In genomic region chr4:56148428-56148827, GRCh38 we compare ENCODE assay signal across 18 cellular contexts.
DNase-seq lines count a peak whose midpoint lies in the region; ATAC-seq, FAIRE-seq and TF ChIP-seq lines count a peak whose summit lies in the region.
"Had no signal": no experiment of that assay in that cellular context is flagged by ENCODE, and none has a peak within 500 bp of the region (broad histone marks: within the 10 kb centered on the region; RNA-seq: fewer than 3 reads in every experiment).

No MANE protein-coding gene starts in this region.

- WGBS in K562 (ENCODE audit: insufficient coverage, low coverage, missing lambda C conversion rate): 35% methylated on average over 2 of the region's 2 CpGs
- 96% methylated on average over 2 of the region's 2 CpGs for WGBS in smooth muscle cell (ENCODE audit: low lambda C conversion rate)

- CTCF ChIA-PET in K562 (lab: Yijun Ruan, JAX; ENCODE audit: low intra/inter-chr PET ratio): interaction anchor here (0.6 kb wide), 1 partner anchor 9 kb away, joined by 3 read pairs; no protein-coding TSS in a partner anchor

- in situ Hi-C loops in K562 (cut with MboI): no loop called here

- H3K27ac ChIP-seq in K562 (ENCODE audit: extremely low read depth, low read depth, low read length): no peak overlapping the region
- H3K27ac ChIP-seq in smooth muscle cell (ENCODE audit: low read depth): peak overlapping the region; percentile 45

- no peak for TF ChIP-seq EP300 in K562 (IDR thresholded peaks at IDR 0.05; ENCODE audit: low read length)

- POLR2A ChIA-PET in K562 (lab: Yijun Ruan, JAX): no interaction called here

- no peaks in the 10 kb centered on the region for H3K36me3 ChIP-seq in K562 (ENCODE audit: control insufficient read depth, insufficient read depth, low read length)
- no peaks in the 10 kb centered on the region for H3K36me3 ChIP-seq in smooth muscle cell (ENCODE audit: low read depth)

- H3K4me1 ChIP-seq in K562 (replicated peaks in 1 of 2; ENCODE audit: control insufficient read depth in 2 of 2, insufficient read depth in 2 of 2, low read length in 2 of 2) (peaks cover 0 to 9% of the 10 kb centered on the region in 2 experiments; a peak in 3 of 5 replicates), smooth muscle cell (ENCODE audit: low read depth) (peaks cover 8% of the 10 kb centered on the region)

- FAIRE-seq in K562 (lab: Jason Lieb, UNC): no peak

- TF ChIP-seq POLR2A in K562 (conservative IDR thresholded peaks at IDR 0.05): no peak

- no peak overlapping the region for H3K4me2 ChIP-seq in K562 (ENCODE audit: insufficient read depth, low read length)
- H3K4me2 ChIP-seq in smooth muscle cell: no peak overlapping the region

- H3K27me3 ChIP-seq in K562 (ENCODE audit: control insufficient read depth in 2 of 2, insufficient read depth in 2 of 2, low read length in 2 of 2): peaks cover 0 to 3% of the 10 kb centered on the region in 2 experiments; a peak in 2 of 5 replicates
- no peaks in the 10 kb centered on the region for H3K27me3 ChIP-seq in smooth muscle cell (ENCODE audit: low read depth)

- H4K20me1 ChIP-seq in K562 (replicated peaks; ENCODE audit: control insufficient read depth, insufficient read depth, low read length) (no peaks in the 10 kb centered on the region), smooth muscle cell (ENCODE audit: low read depth) (no peaks in the 10 kb centered on the region)

- TF ChIP-seq CTCF in K562 (IDR thresholded peaks at IDR 0.05 in 2 of 3, conservative IDR thresholded peaks at IDR 0.05 in 1 of 3; ENCODE audit: insufficient read depth in 2 of 3, low read depth in 1 of 3, low read length in 3 of 3) (no peak), fibroblast of pulmonary artery (IDR thresholded peaks at IDR 0.05; ENCODE audit: low read length, missing control alignments) (no peak), smooth muscle cell (IDR thresholded peaks at IDR 0.05; ENCODE audit: borderline replicate concordance, insufficient read depth, poor library complexity, severe bottlenecking) (no peak)

- no peak for ATAC-seq in K562
- ATAC-seq: PC-3 had no signal

- H3K9me1 ChIP-seq in K562 (ENCODE audit: control insufficient read depth, insufficient read depth, low read length): no peaks in the 10 kb centered on the region

- no peaks in the 10 kb centered on the region for H3K79me2 ChIP-seq in K562 (ENCODE audit: control insufficient read depth, insufficient read depth, low read length)
- H3K79me2 ChIP-seq in smooth muscle cell (ENCODE audit: low read depth): no peaks in the 10 kb centered on the region

- BruUV-seq in K562 (replicated peaks; lab: Mats Ljungman, UMichigan): no TSS peak

- H2AFZ ChIP-seq in K562 (ENCODE audit: low read depth, low read length) (no peak overlapping the region), smooth muscle cell (ENCODE audit: low read depth) (no peak overlapping the region)

- H3K4me3 ChIP-seq in K562 (no peak overlapping the region), fibroblast of pulmonary artery (replicated peaks; ENCODE audit: low read depth, low read length) (no peak overlapping the region), smooth muscle cell (no peak overlapping the region)

- DNase-seq in RKO (ENCODE audit: low spot score) (peak; percentile 30), K562 (ENCODE audit: extremely low read depth in 1 of 4, low spot score in 3 of 4) (no peak), fibroblast of pulmonary artery (ENCODE audit: low read depth) (peak; percentile 40), smooth muscle cell (lab: John Stamatoyannopoulos, UW; ENCODE audit: unreplicated experiment) (no peak), NCI-H524 (lab: John Stamatoyannopoulos, UW) (no peak), T1000 (lab: John Stamatoyannopoulos, UW) (no peak), KG1 (lab: John Stamatoyannopoulos, UW) (no peak)
- DNase-seq: CD4-positive, CD25-positive, alpha-beta regulatory T cell; DMS79; HFFc6; NCI-H1092 treated with DMSO at 0.1 percent for 48 hours; NCI-H1436 treated with DMSO at 0.1 percent for 48 hours; NCI-H2029; NCI-H2227 treated with DMSO at 0.1 percent for 48 hours; NCI-H524 treated with DMSO at 0.1 percent for 48 hours; PC-3; RPMI8226; SHP77 had no signal

- H3F3A ChIP-seq in smooth muscle cell (ENCODE audit: low read depth): peaks cover 8% of the 10 kb centered on the region

- intact Hi-C loops in K562 (cut with micrococcal nuclease): no loop called here

- H3K9ac ChIP-seq in K562 (ENCODE audit: insufficient read depth in 1 of 2, low read depth in 2 of 2, low read length in 2 of 2) (no peak overlapping the region), smooth muscle cell (ENCODE audit: low read depth) (no peak overlapping the region)

- TF ChIP-seq RAD21 in K562 (CRISPR knock-in tag; conservative IDR thresholded peaks at IDR 0.05 in 1 of 2, IDR thresholded peaks at IDR 0.05 in 1 of 2): no peak

- H3K9me3 ChIP-seq in K562 (replicated peaks; ENCODE audit: control insufficient read depth, insufficient read depth, low read depth, low read length) (no peaks in the 10 kb centered on the region; the same call in 1 of the 2 replicates), smooth muscle cell (replicated peaks; ENCODE audit: low read depth) (no peaks in the 10 kb centered on the region)

TF ChIP-seq in K562, 482 proteins besides CTCF, POLR2A, EP300 and RAD21:
- no peak for TF ChIP-seq ELF2 (CRISPR knock-in tag; IDR thresholded peaks at IDR 0.05)
- TF ChIP-seq NFIC (IDR thresholded peaks at IDR 0.05): no peak
- no peak for TF ChIP-seq CEBPG (CRISPR knock-in tag; IDR thresholded peaks at IDR 0.05)
- peak in 1 of 2 experiments; percentile 44; a peak in 2 of 4 replicates for TF ChIP-seq CEBPG (tag; conservative IDR thresholded peaks at IDR 0.05 in 1 of 2, IDR thresholded peaks at IDR 0.05 in 1 of 2)
- TF ChIP-seq RBM14 (IDR thresholded peaks at IDR 0.05; ENCODE audit: borderline replicate concordance, insufficient read depth, low read depth, low read length): no peak
- TF ChIP-seq ZNF175 (CRISPR knock-in tag; IDR thresholded peaks at IDR 0.05; ENCODE audit: low read depth): no peak
- no peak for TF ChIP-seq DACH1 (IDR thresholded peaks at IDR 0.05; ENCODE audit: partially characterized antibody)
- no peak for TF ChIP-seq ZNF75A (CRISPR knock-in tag; IDR thresholded peaks at IDR 0.05)
- TF ChIP-seq GTF2F1 (IDR thresholded peaks at IDR 0.05; ENCODE audit: low read depth, low read length): no peak
- no peak for TF ChIP-seq ZBTB26 (CRISPR knock-in tag; IDR thresholded peaks at IDR 0.05)
- TF ChIP-seq L3MBTL2 (IDR thresholded peaks at IDR 0.05): no peak
- no peak for TF ChIP-seq DMBX1 (CRISPR knock-in tag; IDR thresholded peaks at IDR 0.05; ENCODE audit: borderline replicate concordance)
- TF ChIP-seq DNMT1 (IDR thresholded peaks at IDR 0.05): no peak
- peak; percentile 37 to 58; a peak in 2 of 4 replicates for TF ChIP-seq TRIM24 (IDR thresholded peaks at IDR 0.05)
- no peak for TF ChIP-seq USF2 (CRISPR knock-in tag; IDR thresholded peaks at IDR 0.05)

Comparison
In these comparisons a context has a peak if more than half of its experiments do, and no peak if none do; other contexts are left out.
1. DNase-seq: peak in RKO (single experiment) and fibroblast of pulmonary artery (single experiment); none in K562 (0 of 4), smooth muscle cell (single experiment), NCI-H524 (0 of 2), T1000 (single experiment) and KG1 (single experiment).